Comparison of ENCODE assay signal across 19 cellular contexts in genomic region chr6:127618729-127619128, GRCh38. TPM values are rescaled to one million over a fixed set of nuclear protein-coding genes. Genes with fewer than 3 reads are reported as not detected.
"Had no signal": no experiment of that assay in that cellular context is flagged by ENCODE, and none has a peak within 500 bp of the region (broad histone marks: within the 10 kb centered on the region; RNA-seq: fewer than 3 reads in every experiment).

No MANE protein-coding gene starts in this region.

- H3K9me3 ChIP-seq: colonic mucosa, left lung, transverse colon had no signal

- H3K4me3 ChIP-seq: colonic mucosa, heart right ventricle, left lung, transverse colon had no signal

- H3K4me1 ChIP-seq: colonic mucosa, heart right ventricle, left lung, transverse colon had no signal

- ATAC-seq: activated CD8-positive, alpha-beta T cell treated with anti-CD3 and anti-CD28 coated beads, Interleukin-2, amount 10 ng/mL, durations not matched to agents 7 days and 5 days; activated naive CD8-positive, alpha-beta T cell treated with anti-CD3 and anti-CD28 coated beads, Interleukin-2, amount 50 U/mL, for 24 hours; heart right ventricle; left lung; right cardiac atrium; stimulated activated memory B cell treated with anti-CD40 and anti-IgM and Interleukin-4, amounts not matched to agents 10 μg/mL and 1 μg/mL and 100 μg/mL, for 72 hours; WTC11 had no signal

- DNase-seq: activated CD4-positive, alpha-beta T cell treated with anti-CD3 and anti-CD28 coated beads for 48 hours; activated CD8-positive, alpha-beta T cell treated with anti-CD3 and anti-CD28 coated beads, Interleukin-2, amount 10 ng/mL, durations not matched to agents 7 days and 5 days; activated naive CD4-positive, alpha-beta T cell treated with Interleukin-2 at 50 U/mL for 16 hours; activated naive CD8-positive, alpha-beta T cell treated with anti-CD3 and anti-CD28 coated beads, Interleukin-2, amount 50 U/mL, for 24 hours; caudate nucleus; colonic mucosa; heart right ventricle; islet precursor cell; left lung; mesendoderm; occipital lobe; right cardiac atrium; substantia nigra; transverse colon had no signal

- H3K27me3 ChIP-seq: colonic mucosa, heart right ventricle, left lung, transverse colon had no signal

- H3K36me3 ChIP-seq: colonic mucosa, heart right ventricle, left lung, transverse colon had no signal

RNA-seq across cellular contexts. Expression of gene C6orf58, which starts 41.8 kb away (rescaled TPM):
- total RNA-seq: activated CD8-positive, alpha-beta T cell treated with anti-CD3 and anti-CD28 coated beads, Interleukin-2, amount 10 ng/mL, durations not matched to agents 7 days and 5 days; astrocyte; colonic mucosa; fibroblast of villous mesenchyme; heart right ventricle; left lung; progenitor cell of endocrine pancreas; right cardiac atrium; transverse colon; WTC11 had no signal
- polyA plus RNA-seq: heart right ventricle, right cardiac atrium had no signal
